ENCODE assay signal across 28 cellular contexts in genomic region chr6:33880104-33880678, GRCh38.
"Had no signal": no experiment of that assay in that cellular context is flagged by ENCODE, and none has a peak within 500 bp of the region (broad histone marks: within the 10 kb centered on the region; RNA-seq: fewer than 3 reads in every experiment).

No MANE protein-coding gene starts in this region.

- H3K9me3 Mint-ChIP-seq: activated T-cell treated with anti-CD3 and anti-CD28 coated beads, Interleukin-2, amount 50 U/mL, for 72 hours; central memory CD8-positive, alpha-beta T cell; naive B cell; nephron progenitor cell; stimulated activated naive B cell treated with anti-CD40 and anti-IgM and Interleukin-4, amounts not matched to agents 10 μg/mL and 1 μg/mL and 100 μg/mL, for 72 hours; T-helper 2 cell treated with Interferon-gamma antibody and Interleukin-4, amounts not matched to agents 5 μg/mL and 100 μg/mL, for 36 hours had no signal

- H3K27ac ChIP-seq: epithelial cell of prostate, left ventricle myocardium inferior, parathyroid adenoma, right atrium auricular region, suprapubic skin, tibial artery had no signal

- H3K4me1 ChIP-seq: parathyroid adenoma had no signal

- H3K27ac Mint-ChIP-seq: activated T-cell treated with anti-CD3 and anti-CD28 coated beads, Interleukin-2, amount 50 U/mL, for 72 hours; nephron progenitor cell; stimulated activated naive B cell treated with anti-CD40 and anti-IgM and Interleukin-4, amounts not matched to agents 10 μg/mL and 1 μg/mL and 100 μg/mL, for 72 hours; T-helper 2 cell treated with Interferon-gamma antibody and Interleukin-4, amounts not matched to agents 5 μg/mL and 100 μg/mL, for 36 hours had no signal

- H3K9me3 ChIP-seq: left ventricle myocardium inferior, right atrium auricular region, suprapubic skin, tibial artery had no signal

- H3K9ac ChIP-seq: parathyroid adenoma had no signal

- H3K4me3 Mint-ChIP-seq: activated naive CD8-positive, alpha-beta T cell; activated T-cell treated with anti-CD3 and anti-CD28 coated beads, Interleukin-2, amount 50 U/mL, for 72 hours; central memory CD8-positive, alpha-beta T cell; naive B cell; nephron progenitor cell; stimulated activated naive B cell treated with anti-CD40 and anti-IgM and Interleukin-4, amounts not matched to agents 10 μg/mL and 1 μg/mL and 100 μg/mL, for 72 hours; T-helper 2 cell treated with Interferon-gamma antibody and Interleukin-4, amounts not matched to agents 5 μg/mL and 100 μg/mL, for 36 hours had no signal

- H3K79me2 ChIP-seq: parathyroid adenoma had no signal

- H2AFZ ChIP-seq: parathyroid adenoma had no signal

- H3K27me3 Mint-ChIP-seq: activated naive CD8-positive, alpha-beta T cell had no signal

- H3K4me1 Mint-ChIP-seq: stimulated activated naive B cell treated with anti-CD40 and anti-IgM and Interleukin-4, amounts not matched to agents 10 μg/mL and 1 μg/mL and 100 μg/mL, for 72 hours had no signal

- DNase-seq: activated CD4-positive, alpha-beta T cell treated with anti-CD3 and anti-CD28 coated beads for 4 hours; activated CD4-positive, alpha-beta T cell treated with anti-CD3 and anti-CD28 coated beads, Interleukin-2, amount 50 U/mL, for 4 hours; activated naive CD4-positive, alpha-beta T cell treated with Interleukin-2 at 50 U/mL for 16 hours; activated T-cell treated with anti-CD3 and anti-CD28 coated beads for 4 hours; activated T-cell treated with anti-CD3 and anti-CD28 coated beads, Interleukin-2, amount 50 U/mL, for 72 hours; anterior cingulate cortex; dermis blood vessel endothelial cell; effector CD8-positive, alpha-beta T cell; hippocampal formation; islet precursor cell; left ventricle myocardium inferior; naive B cell; nephron progenitor cell; nucleus accumbens; stimulated activated CD4-positive, alpha-beta T cell treated with anti-CD3 and anti-CD28 coated beads, Interleukin-1b, Interleukin-23, amount 100 ng/mL, for 48 hours; stimulated activated CD4-positive, alpha-beta T cell treated with anti-CD3 and anti-CD28 coated beads, Interleukin-4, amount 100 ng/mL, for 4 hours; stimulated activated CD8-positive, alpha-beta memory T cell treated with anti-CD3 and anti-CD28 coated beads, Interleukin-4, amount 100 ng/mL, for 48 hours; stimulated activated naive B cell treated with anti-CD40 and anti-IgM and Interleukin-4, amounts not matched to agents 10 μg/mL and 1 μg/mL and 100 μg/mL, for 72 hours; T-helper 1 cell; tibial artery had no signal

- H3K36me3 ChIP-seq: left ventricle myocardium inferior, right atrium auricular region, suprapubic skin, tibial artery had no signal

- H3K36me3 Mint-ChIP-seq: activated naive CD8-positive, alpha-beta T cell; naive B cell; stimulated activated naive B cell treated with anti-CD40 and anti-IgM and Interleukin-4, amounts not matched to agents 10 μg/mL and 1 μg/mL and 100 μg/mL, for 72 hours had no signal

- ATAC-seq: activated T-cell treated with anti-CD3 and anti-CD28 coated beads, Interleukin-2, amount 50 U/mL, for 72 hours; stimulated activated naive B cell treated with anti-CD40 and anti-IgM and Interleukin-4, amounts not matched to agents 10 μg/mL and 1 μg/mL and 100 μg/mL, for 72 hours had no signal

- H3K4me2 ChIP-seq: smooth muscle cell had no signal

- H3K4me3 ChIP-seq: left ventricle myocardium inferior, right atrium auricular region, smooth muscle cell, suprapubic skin, tibial artery had no signal

- H3K27me3 ChIP-seq: right atrium auricular region had no signal
